In the genomic region with DNA sequence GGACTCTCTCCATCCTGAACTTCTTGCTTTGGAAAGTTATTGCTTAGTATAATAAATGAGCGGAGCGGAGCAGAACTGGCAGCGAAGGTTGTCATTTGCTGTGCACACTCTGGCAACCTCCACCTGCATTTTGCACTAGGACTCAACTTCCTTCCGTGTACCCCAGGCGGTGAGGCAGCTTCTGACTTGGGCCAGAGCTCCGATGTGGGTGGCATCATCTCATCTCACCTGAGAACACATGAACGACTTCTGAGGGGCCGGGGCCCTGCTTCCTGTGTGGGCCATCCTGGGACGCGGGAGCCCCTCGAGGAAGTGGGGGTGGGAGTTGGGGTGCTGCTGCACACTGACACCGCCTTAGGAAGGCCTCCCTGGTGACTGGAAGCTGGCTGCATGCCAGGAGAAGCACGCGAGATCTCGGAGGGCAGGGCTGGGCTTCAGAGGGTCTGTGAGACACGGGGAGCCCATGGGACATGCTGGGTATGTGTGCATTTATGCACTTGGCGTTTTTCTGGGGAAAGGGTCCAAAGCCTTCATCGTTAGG, we compare ENCODE assay signal across 1 cellular context.
TF ChIP-seq lines count a peak whose summit lies in the region.

No MANE protein-coding gene starts in this region.

TF ChIP-seq in H1, 55 proteins besides CTCF, POLR2A, EP300 and RAD21:
- no peak for TF ChIP-seq TCF12 (IDR thresholded peaks at IDR 0.05; ENCODE audit: low read depth, low read length)
